In the genomic region with DNA sequence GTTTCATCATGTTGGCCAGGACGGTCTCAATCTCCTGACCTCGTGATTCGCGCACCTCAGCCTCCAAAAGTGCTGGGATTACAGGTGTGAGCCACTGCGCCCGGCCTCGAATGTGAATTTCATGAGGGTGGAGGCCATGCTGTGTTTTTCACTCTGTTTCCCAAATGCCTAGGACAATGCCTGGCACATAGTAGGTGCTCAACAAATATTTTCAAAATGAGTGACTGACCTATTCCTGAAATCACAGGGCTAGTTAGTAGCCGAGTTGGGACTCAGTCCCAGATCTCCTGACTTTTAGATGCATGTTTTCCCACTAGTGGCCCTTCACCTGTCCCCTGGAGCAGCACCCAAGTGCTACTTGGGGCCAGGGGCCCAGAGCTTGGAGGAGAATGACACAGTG, we compare ENCODE assay signal across 21 cellular contexts. TPM values are rescaled to one million over a fixed set of nuclear protein-coding genes. Genes with fewer than 3 reads are reported as not detected.
A peak's percentile ranks its signal among the peaks of the same experiment; 100 is the strongest.
DNase-seq lines count a peak whose midpoint lies in the region; ATAC-seq, FAIRE-seq and TF ChIP-seq lines count a peak whose summit lies in the region.
"Had no signal": no experiment of that assay in that cellular context is flagged by ENCODE, and none has a peak within 500 bp of the region (broad histone marks: within the 10 kb centered on the region; RNA-seq: fewer than 3 reads in every experiment).

No MANE protein-coding gene starts in this region.

- DNase-seq in A549 (ENCODE audit: low read depth in 1 of 2, low spot score in 1 of 2) (no peak), K562 (ENCODE audit: extremely low read depth in 1 of 4, low spot score in 3 of 4) (no peak), osteoblast (ENCODE audit: insufficient read length, low spot score, missing footprints) (peak; percentile 11), WTC11 (ENCODE audit: low spot score) (no peak), NCI-H748 treated with DMSO at 0.1 percent for 48 hours (lab: John Stamatoyannopoulos, UW) (no peak)
- DNase-seq: 8988T; C1 segment of cervical spinal cord; Calu3; CD4-positive, alpha-beta memory T cell; COR-L47; DMS53; DMS79 treated with DMSO at 0.1 percent for 48 hours; GF-D8; GOT3; H7; HCEC 1CT had no signal

- H3K9me1 ChIP-seq in K562 (ENCODE audit: control insufficient read depth, insufficient read depth, low read length): no peaks in the 10 kb centered on the region

- peaks cover 59% of the 10 kb centered on the region for H3K4me1 ChIP-seq in A549
- peaks cover 8 to 9% of the 10 kb centered on the region in 2 experiments; a peak in 4 of 5 replicates for H3K4me1 ChIP-seq in K562 (replicated peaks in 1 of 2; ENCODE audit: control insufficient read depth in 2 of 2, insufficient read depth in 2 of 2, low read length in 2 of 2)
- peaks cover 10% of the 10 kb centered on the region for H3K4me1 ChIP-seq in osteoblast (ENCODE audit: insufficient read depth, low read length)

- no peak overlapping the region for H3K4me3 ChIP-seq in A549
- H3K4me3 ChIP-seq in K562: no peak overlapping the region
- H3K4me3 ChIP-seq in osteoblast (ENCODE audit: insufficient read depth, low read length): no peak overlapping the region

- TF ChIP-seq POLR2A in A549 (IDR thresholded peaks at IDR 0.05; ENCODE audit: low read length): no peak
- no peak for TF ChIP-seq POLR2A in K562 (conservative IDR thresholded peaks at IDR 0.05)

- H3K4me3 Mint-ChIP-seq in WTC11: no peak overlapping the region
- H3K4me3 Mint-ChIP-seq: CD4-positive, alpha-beta memory T cell had no signal

- in situ Hi-C loops in K562 (cut with MboI): no loop called here

- intact Hi-C loops in K562 (cut with micrococcal nuclease): loop anchor here (5.0 kb wide), 1 partner anchor 234 kb away; no protein-coding TSS in a partner anchor

- TF ChIP-seq EP300 in A549 (IDR thresholded peaks at IDR 0.05) (no peak), K562 (IDR thresholded peaks at IDR 0.05; ENCODE audit: low read length) (no peak)

- ATAC-seq in A549: no peak
- ATAC-seq in K562: no peak
- ATAC-seq in WTC11: no peak

- no peaks in the 10 kb centered on the region for H3K36me3 Mint-ChIP-seq in WTC11
- H3K36me3 Mint-ChIP-seq: CD4-positive, alpha-beta memory T cell had no signal

- no peaks in the 10 kb centered on the region for H3K79me2 ChIP-seq in K562 (ENCODE audit: control insufficient read depth, insufficient read depth, low read length)
- no peaks in the 10 kb centered on the region for H3K79me2 ChIP-seq in osteoblast (ENCODE audit: insufficient read depth, low read length)

- H3K9ac ChIP-seq in K562 (ENCODE audit: insufficient read depth in 1 of 2, low read depth in 2 of 2, low read length in 2 of 2): no peak overlapping the region

- peaks cover 17% of the 10 kb centered on the region for H3K4me1 Mint-ChIP-seq in WTC11

- CTCF ChIA-PET in A549 (lab: Yijun Ruan, JAX) (interaction anchor here (2.3 to 31.9 kb wide), 2 partner anchors 15 to 114 kb away, joined by 13 to 1624 read pairs; a partner anchor contains a TSS), K562 (lab: Yijun Ruan, JAX; ENCODE audit: low intra/inter-chr PET ratio) (no interaction called here), WTC11 (lab: Charles Lee) (interaction anchor here (3.2 to 14.3 kb wide), 3 partner anchors 108 to 220 kb away, joined by 22 to 149 read pairs (median 120); a partner anchor contains a TSS)

- TF ChIP-seq CTCF in A549 (IDR thresholded peaks at IDR 0.05): no peak
- TF ChIP-seq CTCF in K562 (IDR thresholded peaks at IDR 0.05 in 2 of 3, conservative IDR thresholded peaks at IDR 0.05 in 1 of 3; ENCODE audit: insufficient read depth in 2 of 3, low read depth in 1 of 3, low read length in 3 of 3): no peak
- no peak for TF ChIP-seq CTCF in osteoblast (IDR thresholded peaks at IDR 0.05; ENCODE audit: extremely low read depth, low read depth, low read length)
- TF ChIP-seq CTCF in WTC11 (IDR thresholded peaks at IDR 0.05): no peak

- TF ChIP-seq RAD21 in A549 (conservative IDR thresholded peaks at IDR 0.05 in 1 of 2, IDR thresholded peaks at IDR 0.05 in 1 of 2) (no peak), K562 (CRISPR knock-in tag; conservative IDR thresholded peaks at IDR 0.05 in 1 of 2, IDR thresholded peaks at IDR 0.05 in 1 of 2) (no peak)

- no peaks in the 10 kb centered on the region for H3K9me3 Mint-ChIP-seq in WTC11
- H3K9me3 Mint-ChIP-seq: CD4-positive, alpha-beta memory T cell had no signal

- H3K9me3 ChIP-seq in A549 (no peaks in the 10 kb centered on the region), K562 (replicated peaks; ENCODE audit: control insufficient read depth, insufficient read depth, low read depth, low read length) (no peaks in the 10 kb centered on the region), osteoblast (ENCODE audit: low read depth, low read length) (no peaks in the 10 kb centered on the region)

- no peak overlapping the region for H2AFZ ChIP-seq in K562 (ENCODE audit: low read depth, low read length)
- no peak overlapping the region for H2AFZ ChIP-seq in osteoblast (ENCODE audit: low read length)

- H4K20me1 ChIP-seq in K562 (replicated peaks; ENCODE audit: control insufficient read depth, insufficient read depth, low read length) (0 out of 2 replicates have a peak, but pooled peaks cover 3% of the 10 kb centered on the region), osteoblast (ENCODE audit: insufficient read depth, low read length) (no peaks in the 10 kb centered on the region)

- H3K27me3 ChIP-seq in K562 (ENCODE audit: control insufficient read depth in 2 of 2, insufficient read depth in 2 of 2, low read length in 2 of 2) (peaks cover 6 to 19% of the 10 kb centered on the region in 2 experiments; a peak in 4 of 5 replicates), osteoblast (ENCODE audit: insufficient read depth, low read length) (no peaks in the 10 kb centered on the region)

- 96% methylated on average over 8 of the region's 8 CpGs for WGBS in A549 (ENCODE audit: missing lambda C conversion rate)
- WGBS in K562 (ENCODE audit: insufficient coverage, low coverage, missing lambda C conversion rate): 71% methylated on average over 8 of the region's 8 CpGs

- H3K27ac Mint-ChIP-seq in WTC11: no peak overlapping the region
- H3K27ac Mint-ChIP-seq: CD4-positive, alpha-beta memory T cell had no signal

- H3K4me2 ChIP-seq in A549: no peak overlapping the region
- no peak overlapping the region for H3K4me2 ChIP-seq in K562 (ENCODE audit: insufficient read depth, low read length)
- H3K4me2 ChIP-seq in osteoblast (ENCODE audit: insufficient read depth, low read length): no peak overlapping the region

- POLR2A ChIA-PET in A549 (lab: Yijun Ruan, JAX): interaction anchor here (4.4 kb wide), 1 partner anchor 105 kb away, joined by 93 read pairs; a partner anchor contains a TSS
- POLR2A ChIA-PET in K562 (lab: Yijun Ruan, JAX): interaction anchor here (1.2 kb wide), 1 partner anchor 117 kb away, joined by 3 read pairs; no protein-coding TSS in a partner anchor
- POLR2A ChIA-PET in WTC11 (lab: Charles Lee): no interaction called here

- no TSS peak for BruUV-seq in K562 (replicated peaks; lab: Mats Ljungman, UMichigan)

- no peak for FAIRE-seq in A549 (lab: Jason Lieb, UNC)
- FAIRE-seq in K562 (lab: Jason Lieb, UNC): no peak
- FAIRE-seq: GM12891, GM18507 had no signal

- H3K36me3 ChIP-seq in K562 (ENCODE audit: control insufficient read depth, insufficient read depth, low read length) (no peaks in the 10 kb centered on the region), osteoblast (ENCODE audit: insufficient read depth, low read length) (no peaks in the 10 kb centered on the region)

- H3K27me3 Mint-ChIP-seq in WTC11 (ENCODE audit: low read depth): no peaks in the 10 kb centered on the region

- H3K27ac ChIP-seq in A549 (peak overlapping the region; percentile 43 to 94; a peak in 5 of 6 replicates), K562 (ENCODE audit: extremely low read depth, low read depth, low read length) (no peak overlapping the region), osteoblast (ENCODE audit: low read depth, low read length) (no peak overlapping the region)

RNA-seq across cellular contexts. Expression of a gene that starts 6.4 kb away (rescaled TPM):
- polyA plus RNA-seq in A549 (2011; rRNA removed) (0.13 and 0.15 TPM in 2 replicates), A549 (2017; fragmentation: RNase III; extraction: RNeasy Plus Mini Kit Qiagen cat#74134 plus additional on column Dnase treatment) (0.08 to 0.09 TPM (median 0.09 TPM) in 3 replicates), K562 (2011; rRNA removed) (0.01 TPM in 1 of 2 replicates, not detected in the other), K562 (2014; fragmentation: Illumina TruSeq; extraction: Trizol) (not detected in 2 replicates), K562 (2014; fragmentation: Nextera tagmentation; extraction: Ambion mirVana) (not detected), K562 (2014; rRNA removed) (not detected in 2 replicates)
- 0.08 and 0.12 TPM in 2 replicates for polyA plus RNA-seq in A549 (2012; cell fraction: cytosol; rRNA removed)
- 0.24 and 0.27 TPM in 2 replicates for polyA plus RNA-seq in A549 (2012; cell fraction: nucleus; rRNA removed)
- 0.15 and 0.21 TPM in 2 replicates for polyA minus RNA-seq in A549 (2011; rRNA and poly(A)+ RNA removed)
- total RNA-seq in K562 (2011; cell fraction: chromatin; rRNA removed; ENCODE audit: low replicate concordance): not detected in 2 replicates
- under 0.01 TPM in 2 replicates for total RNA-seq in K562 (2011; cell fraction: nucleolus; rRNA removed)
- not detected in 2 replicates for total RNA-seq in K562 (2011; cell fraction: nucleoplasm; rRNA removed)
- total RNA-seq in K562 (2014; rRNA removed) (not detected in 2 replicates), K562 (2014; rRNA removed; fragmentation: Illumina TruSeq; extraction: Trizol) (not detected in 2 replicates), K562 (2015; rRNA removed; fragmentation: Illumina TruSeq; extraction: Trizol) (not detected in 2 replicates), K562 (2021) (not detected in 2 replicates), osteoblast (not detected in 2 replicates), WTC11 (2021) (0.07 to 0.16 TPM (median 0.09 TPM) in 3 replicates)
- 0.01 TPM in 1 of 2 replicates, not detected in the other for polyA plus RNA-seq in K562 (2011; cell fraction: cytosol; rRNA removed)
- polyA plus RNA-seq in K562 (2011; cell fraction: nucleus; rRNA removed): 0.01 TPM in 1 of 2 replicates, not detected in the other
- polyA plus RNA-seq in K562 (2012): 0.07 TPM in 2 replicates
- polyA minus RNA-seq in K562 (2011; rRNA and poly(A)+ RNA removed): not detected in 2 replicates
- not detected in 2 replicates for polyA minus RNA-seq in K562 (2011; cell fraction: cytosol; rRNA and poly(A)+ RNA removed)
- polyA minus RNA-seq in K562 (2011; cell fraction: nucleus; rRNA and poly(A)+ RNA removed): not detected in 2 replicates
- total RNA-seq: A673; CD4-positive, alpha-beta memory T cell; G401 had no signal
- polyA plus RNA-seq: BJ had no signal

RNA-seq across cellular contexts. Expression of a gene that starts 28.2 kb away (rescaled TPM):
- polyA plus RNA-seq in A549 (2011; rRNA removed): 49.8 and 57.8 TPM in 2 replicates
- 31.8 and 37.2 TPM in 2 replicates for polyA plus RNA-seq in A549 (2012; cell fraction: cytosol; rRNA removed)
- polyA plus RNA-seq in A549 (2012; cell fraction: nucleus; rRNA removed): 30.9 and 32.5 TPM in 2 replicates
- 18.0 to 25.6 TPM (median 23.4 TPM) in 3 replicates for polyA plus RNA-seq in A549 (2017; fragmentation: RNase III; extraction: RNeasy Plus Mini Kit Qiagen cat#74134 plus additional on column Dnase treatment)
- polyA minus RNA-seq in A549 (2011; rRNA and poly(A)+ RNA removed): 26.5 and 50.1 TPM in 2 replicates
- total RNA-seq in K562 (2011; cell fraction: chromatin; rRNA removed; ENCODE audit: low replicate concordance): 15.5 and 36.2 TPM in 2 replicates
- 13.9 and 24.0 TPM in 2 replicates for total RNA-seq in K562 (2011; cell fraction: nucleolus; rRNA removed)
- 13.5 and 19.8 TPM in 2 replicates for total RNA-seq in K562 (2011; cell fraction: nucleoplasm; rRNA removed)
- total RNA-seq in K562 (2014; rRNA removed): 13.1 and 21.8 TPM in 2 replicates
- 7.9 and 9.2 TPM in 2 replicates for total RNA-seq in K562 (2014; rRNA removed; fragmentation: Illumina TruSeq; extraction: Trizol)
- 11.1 and 11.8 TPM in 2 replicates for total RNA-seq in K562 (2015; rRNA removed; fragmentation: Illumina TruSeq; extraction: Trizol)
- 19.1 and 22.7 TPM in 2 replicates for total RNA-seq in K562 (2021)
- polyA plus RNA-seq in K562 (2011; rRNA removed): 27.3 and 58.1 TPM in 2 replicates
- polyA plus RNA-seq in K562 (2011; cell fraction: cytosol; rRNA removed): 17.5 and 24.2 TPM in 2 replicates
- polyA plus RNA-seq in K562 (2011; cell fraction: nucleus; rRNA removed): 31.3 and 39.1 TPM in 2 replicates
- 21.7 and 25.7 TPM in 2 replicates for polyA plus RNA-seq in K562 (2012)
- polyA plus RNA-seq in K562 (2014; fragmentation: Illumina TruSeq; extraction: Trizol): 11.4 and 15.9 TPM in 2 replicates
- under 1 TPM; 0.17 to 0.32 TPM for polyA plus RNA-seq in K562 (2014; fragmentation: Nextera tagmentation; extraction: Ambion mirVana)
- polyA plus RNA-seq in K562 (2014; rRNA removed): 15.3 and 15.6 TPM in 2 replicates
- 12.5 and 17.4 TPM in 2 replicates for polyA minus RNA-seq in K562 (2011; rRNA and poly(A)+ RNA removed)
- 11.4 and 13.7 TPM in 2 replicates for polyA minus RNA-seq in K562 (2011; cell fraction: cytosol; rRNA and poly(A)+ RNA removed)
- polyA minus RNA-seq in K562 (2011; cell fraction: nucleus; rRNA and poly(A)+ RNA removed): 3.4 and 10.0 TPM in 2 replicates
- 24.2 and 25.0 TPM in 2 replicates for total RNA-seq in osteoblast
- total RNA-seq in WTC11 (2021): 47.2 to 58.5 TPM (median 50.9 TPM) in 3 replicates

RNA-seq across cellular contexts. Expression of a gene that starts 44.1 kb away (rescaled TPM):
- 0.08 TPM in 1 of 2 replicates, not detected in the other for polyA plus RNA-seq in A549 (2011; rRNA removed)
- polyA plus RNA-seq in A549 (2012; cell fraction: cytosol; rRNA removed): 0.03 and 0.07 TPM in 2 replicates
- polyA plus RNA-seq in A549 (2012; cell fraction: nucleus; rRNA removed): 0.06 TPM in 1 of 2 replicates, not detected in the other
- not detected in 3 replicates for polyA plus RNA-seq in A549 (2017; fragmentation: RNase III; extraction: RNeasy Plus Mini Kit Qiagen cat#74134 plus additional on column Dnase treatment)
- not detected in 2 replicates for polyA minus RNA-seq in A549 (2011; rRNA and poly(A)+ RNA removed)
- 135 and 260 TPM in 2 replicates for total RNA-seq in K562 (2011; cell fraction: chromatin; rRNA removed; ENCODE audit: low replicate concordance)
- total RNA-seq in K562 (2011; cell fraction: nucleolus; rRNA removed): 174 and 175 TPM in 2 replicates
- 146 and 165 TPM in 2 replicates for total RNA-seq in K562 (2011; cell fraction: nucleoplasm; rRNA removed)
- total RNA-seq in K562 (2014; rRNA removed): 121 and 126 TPM in 2 replicates
- total RNA-seq in K562 (2014; rRNA removed; fragmentation: Illumina TruSeq; extraction: Trizol): 61.7 and 65.6 TPM in 2 replicates
- total RNA-seq in K562 (2015; rRNA removed; fragmentation: Illumina TruSeq; extraction: Trizol): 116 and 120 TPM in 2 replicates
- 112 and 139 TPM in 2 replicates for total RNA-seq in K562 (2021)
- 80.7 and 176 TPM in 2 replicates for polyA plus RNA-seq in K562 (2011; rRNA removed)
- 155 and 163 TPM in 2 replicates for polyA plus RNA-seq in K562 (2011; cell fraction: cytosol; rRNA removed)
- 215 and 278 TPM in 2 replicates for polyA plus RNA-seq in K562 (2011; cell fraction: nucleus; rRNA removed)
- polyA plus RNA-seq in K562 (2012): 146 and 171 TPM in 2 replicates
- 144 and 189 TPM in 2 replicates for polyA plus RNA-seq in K562 (2014; fragmentation: Illumina TruSeq; extraction: Trizol)
- polyA plus RNA-seq in K562 (2014; fragmentation: Nextera tagmentation; extraction: Ambion mirVana): 10 to 100 TPM; 18.7 to 19.8 TPM
- polyA plus RNA-seq in K562 (2014; rRNA removed): 123 and 128 TPM in 2 replicates
- 58.0 and 78.3 TPM in 2 replicates for polyA minus RNA-seq in K562 (2011; rRNA and poly(A)+ RNA removed)
- polyA minus RNA-seq in K562 (2011; cell fraction: cytosol; rRNA and poly(A)+ RNA removed): 54.1 and 65.3 TPM in 2 replicates
- 38.1 and 80.1 TPM in 2 replicates for polyA minus RNA-seq in K562 (2011; cell fraction: nucleus; rRNA and poly(A)+ RNA removed)
- total RNA-seq in osteoblast: not detected in 2 replicates
- 0.98 to 1.1 TPM (median 1.1 TPM) in 3 replicates for total RNA-seq in WTC11 (2021)
- total RNA-seq: Calu3, G401 had no signal
- polyA plus RNA-seq: BJ had no signal

Comparison
In these comparisons a context has a peak if more than half of its experiments do, and no peak if none do; other contexts are left out.
1. H3K27ac ChIP-seq: peak in A549 (2 of 2); none in K562 (single experiment) and osteoblast (single experiment).
2. RNA of a gene that starts 44.1 kb away (total RNA-seq): 61.7 to 260 TPM in K562; 0.98 to 1.1 TPM in WTC11 and not detected in osteoblast; every median in the first group is over 10 times any median in the second.